ENCODE assay signal across 1 cellular context in genomic region chr11:66282468-66283455, GRCh38.
TF ChIP-seq lines count a peak whose summit lies in the region.

No MANE protein-coding gene starts in this region.

TF ChIP-seq in HepG2, 621 proteins besides CTCF, POLR2A, EP300 and RAD21 (continues in another document):
- TF ChIP-seq MTA3 (CRISPR knock-in tag; IDR thresholded peaks at IDR 0.05) (no peak), ZNF772 (CRISPR knock-in tag; IDR thresholded peaks at IDR 0.05) (no peak), TIGD3 (CRISPR knock-in tag; IDR thresholded peaks at IDR 0.05; ENCODE audit: borderline replicate concordance) (no peak), TCF7 (IDR thresholded peaks at IDR 0.05; ENCODE audit: low read depth) (no peak), KMT2A (CRISPR knock-in tag; IDR thresholded peaks at IDR 0.05) (no peak), ZNF142 (CRISPR knock-in tag; IDR thresholded peaks at IDR 0.05) (no peak), SP5 (CRISPR knock-in tag; IDR thresholded peaks at IDR 0.05; ENCODE audit: borderline replicate concordance, low read depth) (no peak), JUNB (CRISPR knock-in tag; IDR thresholded peaks at IDR 0.05; ENCODE audit: borderline replicate concordance) (no peak), ZNF501 (CRISPR knock-in tag; IDR thresholded peaks at IDR 0.05) (peak; percentile 57; the same call in 1 of the 2 replicates), MXD4 (CRISPR knock-in tag; IDR thresholded peaks at IDR 0.05) (peak; percentile 90), CHCHD3 (CRISPR knock-in tag; IDR thresholded peaks at IDR 0.05) (no peak), POGZ (CRISPR knock-in tag; IDR thresholded peaks at IDR 0.05) (no peak), ZNF367 (CRISPR knock-in tag; IDR thresholded peaks at IDR 0.05; ENCODE audit: borderline replicate concordance) (no peak), ZNF800 (CRISPR knock-in tag; IDR thresholded peaks at IDR 0.05) (no peak), ZNF619 (CRISPR knock-in tag; IDR thresholded peaks at IDR 0.05) (no peak), ZNF510 (CRISPR knock-in tag; IDR thresholded peaks at IDR 0.05; ENCODE audit: low read depth) (no peak), ATAD3A (CRISPR knock-in tag; IDR thresholded peaks at IDR 0.05) (no peak), GZF1 (CRISPR knock-in tag; IDR thresholded peaks at IDR 0.05) (no peak), NFE2 (CRISPR knock-in tag; IDR thresholded peaks at IDR 0.05) (no peak), ZNF556 (CRISPR knock-in tag; IDR thresholded peaks at IDR 0.05; ENCODE audit: borderline replicate concordance) (no peak), HES4 (CRISPR knock-in tag; IDR thresholded peaks at IDR 0.05; ENCODE audit: borderline replicate concordance) (no peak), ZNF503 (CRISPR knock-in tag; IDR thresholded peaks at IDR 0.05) (no peak), ZC3H13 (CRISPR knock-in tag; IDR thresholded peaks at IDR 0.05) (peak; percentile 53; the same call in 1 of the 2 replicates), SALL1 (CRISPR knock-in tag; IDR thresholded peaks at IDR 0.05) (0 out of 2 replicates have a peak, but pooled peaks have one; percentile 45), CREB3 (CRISPR knock-in tag; IDR thresholded peaks at IDR 0.05) (no peak), TCF12 (IDR thresholded peaks at IDR 0.05) (no peak), TCF12 (CRISPR knock-in tag; IDR thresholded peaks at IDR 0.05) (no peak), NCOA5 (CRISPR knock-in tag; IDR thresholded peaks at IDR 0.05) (no peak), RELA (CRISPR knock-in tag; IDR thresholded peaks at IDR 0.05) (no peak), PBX3 (CRISPR knock-in tag; IDR thresholded peaks at IDR 0.05; ENCODE audit: borderline replicate concordance) (no peak), NR3C1 (CRISPR knock-in tag; IDR thresholded peaks at IDR 0.05) (no peak), ZNF777 (CRISPR knock-in tag; IDR thresholded peaks at IDR 0.05) (no peak), CREM (IDR thresholded peaks at IDR 0.05) (no peak), CREM (CRISPR knock-in tag; IDR thresholded peaks at IDR 0.05) (no peak), ZNF883 (CRISPR knock-in tag; IDR thresholded peaks at IDR 0.05; ENCODE audit: not compliant biosample characterization) (no peak), SMC3 (IDR thresholded peaks at IDR 0.05; ENCODE audit: low read length) (peak; percentile 31; the same call in 1 of the 2 replicates), CHD2 (IDR thresholded peaks at IDR 0.05; ENCODE audit: low read depth, low read length) (no peak), ZNF724P (CRISPR knock-in tag; IDR thresholded peaks at IDR 0.05; ENCODE audit: borderline replicate concordance) (no peak), PAF1 (CRISPR knock-in tag; IDR thresholded peaks at IDR 0.05) (no peak), ZNF615 (CRISPR knock-in tag; IDR thresholded peaks at IDR 0.05; ENCODE audit: borderline replicate concordance) (no peak), GPBP1L1 (CRISPR knock-in tag; IDR thresholded peaks at IDR 0.05) (no peak), ZFP90 (CRISPR knock-in tag; IDR thresholded peaks at IDR 0.05; ENCODE audit: borderline replicate concordance) (no peak), PREB (CRISPR knock-in tag; IDR thresholded peaks at IDR 0.05) (no peak), FLYWCH1 (CRISPR knock-in tag; IDR thresholded peaks at IDR 0.05) (no peak), ZNF234 (CRISPR knock-in tag; conservative IDR thresholded peaks at IDR 0.05) (no peak), ZNF784 (CRISPR knock-in tag; IDR thresholded peaks at IDR 0.05; ENCODE audit: borderline replicate concordance) (no peak), GRHL1 (CRISPR knock-in tag; conservative IDR thresholded peaks at IDR 0.05) (no peak), ZNF446 (CRISPR knock-in tag; IDR thresholded peaks at IDR 0.05) (no peak), GATA4 (IDR thresholded peaks at IDR 0.05; ENCODE audit: borderline replicate concordance, low read depth) (no peak), ZNF326 (CRISPR knock-in tag; IDR thresholded peaks at IDR 0.05; ENCODE audit: borderline replicate concordance) (peak; percentile 98), PCBP2 (optimal IDR thresholded peaks at IDR 0.05; ENCODE audit: low read depth, low read length, poor library complexity, severe bottlenecking) (no peak)
